ENCODE assay signal across 19 cellular contexts in genomic region chr14:49505026-49505766, GRCh38.
DNase-seq lines count a peak whose midpoint lies in the region; ATAC-seq, FAIRE-seq and TF ChIP-seq lines count a peak whose summit lies in the region.
"Had no signal": no experiment of that assay in that cellular context is flagged by ENCODE, and none has a peak within 500 bp of the region (broad histone marks: within the 10 kb centered on the region; RNA-seq: fewer than 3 reads in every experiment).

No MANE protein-coding gene starts in this region.

- H3K9me3 ChIP-seq in mammary epithelial cell (replicated peaks; ENCODE audit: insufficient read depth, low read length) (no peaks in the 10 kb centered on the region), breast epithelium (peaks cover 0 to 5% of the 10 kb centered on the region in 2 donors), PC-3 (ENCODE audit: low read length) (no peaks in the 10 kb centered on the region)
- H3K9me3 ChIP-seq: colonic mucosa, pancreas, transverse colon had no signal

- H3K27ac ChIP-seq in mammary epithelial cell (ENCODE audit: insufficient read depth, low read depth, low read length) (peak overlapping the region; percentile 63), breast epithelium (no peak overlapping the region), PC-3 (ENCODE audit: low read length) (peak overlapping the region; percentile 65)
- H3K27ac ChIP-seq: colonic mucosa, HL-60, pancreas, spleen, transverse colon, VCaP had no signal

- peak overlapping the region; percentile 33 for H3K4me2 ChIP-seq in mammary epithelial cell (ENCODE audit: insufficient read depth, low read depth, low read length)
- H3K4me2 ChIP-seq in PC-3 (ENCODE audit: low read length) = peak overlapping the region; percentile 51

- H3K27me3 ChIP-seq in mammary epithelial cell (ENCODE audit: insufficient read depth, low read length) (no peaks in the 10 kb centered on the region), breast epithelium (peaks cover 0 to 3% of the 10 kb centered on the region in 2 donors), PC-3 (ENCODE audit: low read length) (no peaks in the 10 kb centered on the region)
- H3K27me3 ChIP-seq: colonic mucosa, pancreas, transverse colon had no signal

- H3K36me3 ChIP-seq in mammary epithelial cell (ENCODE audit: insufficient read depth, low read length) (no peaks in the 10 kb centered on the region), breast epithelium (no peaks in the 10 kb centered on the region), PC-3 (ENCODE audit: low read depth, low read length) (no peaks in the 10 kb centered on the region)
- H3K36me3 ChIP-seq: colonic mucosa, pancreas, spleen, transverse colon had no signal

- intact Hi-C loops in mammary epithelial cell (cut with micrococcal nuclease) (loop anchor here (2.0 kb wide), 2 partner anchors 46 to 82 kb away; partner anchors contain the start of gene RPS29), breast epithelium (cut with DNase I; ENCODE audit: low total_unique reads) (no loop called here), PC-3 (cut with micrococcal nuclease) (no loop called here), posterior cingulate gyrus (cut with DNase I) (no loop called here)

- H3K4me1 ChIP-seq in mammary epithelial cell (ENCODE audit: insufficient read depth, low read length) (peaks cover 21% of the 10 kb centered on the region), breast epithelium (no peaks in the 10 kb centered on the region), PC-3 (ENCODE audit: insufficient read depth, low read length) (peaks cover 23% of the 10 kb centered on the region)
- H3K4me1 ChIP-seq: colonic mucosa, pancreas, spleen, transverse colon had no signal

- BruUV-seq in mammary epithelial cell (replicated peaks; lab: Mats Ljungman, UMichigan) = TSS peak; percentile 63
- BruUV-seq in PC-3 (replicated peaks; lab: Mats Ljungman, UMichigan) = TSS peak; percentile 86

- in situ Hi-C loops in mammary epithelial cell (cut with MboI; ENCODE audit: low sequenced_read_pairs in 2 of 2) = no loop called here

- FAIRE-seq in urothelium cell line (lab: Jason Lieb, UNC) = peak; percentile 95
- FAIRE-seq: pancreas had no signal

- peak overlapping the region; percentile 50 for H2AFZ ChIP-seq in mammary epithelial cell (ENCODE audit: low read depth, low read length)
- H2AFZ ChIP-seq in PC-3 (ENCODE audit: low read length) = 0 out of 2 replicates have a peak overlapping the region, but pooled peaks have one; percentile 19

- TF ChIP-seq POLR2A in breast epithelium (IDR thresholded peaks at IDR 0.05) = no peak

- POLR2A ChIA-PET in PC-3 (lab: Charles Lee; ENCODE audit: unreplicated experiment) = no interaction called here

- DNase-seq in mammary epithelial cell (peak; percentile 85), breast epithelium (ENCODE audit: low spot score in 2 of 2) (no peak), PC-3 (peak; percentile 97), islet precursor cell (peak; percentile 85), urothelium cell line (ENCODE audit: low spot score) (peak; percentile 91), posterior cingulate gyrus (no peak)
- DNase-seq in activated CD4-positive, alpha-beta T cell treated with anti-CD3 and anti-CD28 coated beads for 4 hours = no peak
- DNase-seq: amniotic stem cell; colonic mucosa; COR-L47; NCI-H187; NCI-H510A treated with DMSO at 0.1 percent for 48 hours; pancreas; spleen; stimulated activated naive B cell treated with anti-CD40 and anti-IgM and Interleukin-4, amounts not matched to agents 10 μg/mL and 1 μg/mL and 100 μg/mL, for 72 hours; transverse colon had no signal

- CTCF ChIA-PET in mammary epithelial cell (lab: Charles Lee; ENCODE audit: low non-redundant PET) (interaction anchor here (0.6 kb wide), 1 partner anchor 44 kb away, joined by 3 read pairs; no protein-coding TSS in a partner anchor), PC-3 (lab: Charles Lee) (no interaction called here)

- dilution Hi-C loops in mammary epithelial cell (cut with HindIII; ENCODE audit: low sequenced_read_pairs) = no loop called here

- no peaks in the 10 kb centered on the region for H4K20me1 ChIP-seq in mammary epithelial cell (ENCODE audit: insufficient read depth, low read length)
- H4K20me1 ChIP-seq in PC-3 (ENCODE audit: low read length) = no peaks in the 10 kb centered on the region

- H3K9me2 ChIP-seq in PC-3 (replicated peaks; ENCODE audit: low read length) = no peaks in the 10 kb centered on the region

- no peak for TF ChIP-seq CTCF in mammary epithelial cell (conservative IDR thresholded peaks at IDR 0.05 in 1 of 2, IDR thresholded peaks at IDR 0.05 in 1 of 2; ENCODE audit: extremely low read depth in 1 of 2, insufficient read depth in 1 of 2, low read depth in 1 of 2, low read length in 2 of 2)
- no peak for TF ChIP-seq CTCF in breast epithelium (IDR thresholded peaks at IDR 0.05)
- TF ChIP-seq CTCF in PC-3 (conservative IDR thresholded peaks at IDR 0.05; ENCODE audit: low read depth, low read length) = no peak

- H3K9ac ChIP-seq in mammary epithelial cell (ENCODE audit: insufficient read depth, low read length) (no peak overlapping the region), PC-3 (ENCODE audit: low read length) (no peak overlapping the region)

- ATAC-seq in PC-3 (peak; percentile 87), HG03378 (IDR thresholded peaks at IDR 0.05; ENCODE audit: unreplicated experiment) (no peak)
- ATAC-seq: stimulated activated naive B cell treated with anti-CD40 and anti-IgM and Interleukin-4, amounts not matched to agents 10 μg/mL and 1 μg/mL and 100 μg/mL, for 72 hours had no signal

- H3F3A ChIP-seq in PC-3 (ENCODE audit: low read length, unreplicated experiment) = no peaks in the 10 kb centered on the region

- H3K4me3 ChIP-seq in mammary epithelial cell (replicated peaks in 1 of 3; ENCODE audit: insufficient read depth in 1 of 3, low read depth in 2 of 3, low read length in 3 of 3) = no peak overlapping the region
- H3K4me3 ChIP-seq in breast epithelium = no peak overlapping the region
- H3K4me3 ChIP-seq in PC-3 (ENCODE audit: low read length) = no peak overlapping the region
- H3K4me3 ChIP-seq: colonic mucosa, pancreas, spleen, transverse colon had no signal

- H3K79me2 ChIP-seq in mammary epithelial cell (ENCODE audit: insufficient read depth, low read length) = no peaks in the 10 kb centered on the region
- H3K79me2 ChIP-seq in PC-3 (ENCODE audit: low read length) = no peaks in the 10 kb centered on the region

- 17% methylated on average over 4 of the region's 5 CpGs for WGBS in mammary epithelial cell (ENCODE audit: low coverage, missing lambda C conversion rate)

Comparison
In these comparisons a context has a peak if more than half of its experiments do, and no peak if none do; other contexts are left out.
1. DNase-seq: peak in mammary epithelial cell (single experiment), PC-3 (single experiment), islet precursor cell (single experiment) and urothelium cell line (single experiment); none in breast epithelium (0 of 2), activated CD4-positive, alpha-beta T cell treated with anti-CD3 and anti-CD28 coated beads for 4 hours (0 of 2) and posterior cingulate gyrus (0 of 10).
2. H3K27ac ChIP-seq: peak in mammary epithelial cell (single experiment) and PC-3 (single experiment); none in breast epithelium (0 of 2).